In genomic region chr6:158908596-158908995, GRCh38 we compare ENCODE assay signal across 23 cellular contexts.
DNase-seq lines count a peak whose midpoint lies in the region; ATAC-seq and TF ChIP-seq lines count a peak whose summit lies in the region.
"Had no signal": no experiment of that assay in that cellular context is flagged by ENCODE, and none has a peak within 500 bp of the region (broad histone marks: within the 10 kb centered on the region; RNA-seq: fewer than 3 reads in every experiment).

No MANE protein-coding gene starts in this region.

- H3K9me3 ChIP-seq in Caco-2 (peaks cover 16% of the 10 kb centered on the region), esophagus squamous epithelium (peaks cover 0 to 17% (median 15%) of the 10 kb centered on the region in 3 donors)
- H3K9me3 ChIP-seq: BE2C had no signal

- H3K27me3 Mint-ChIP-seq in Caco-2 (ENCODE audit: insufficient read depth, unreplicated experiment) (no peaks in the 10 kb centered on the region), activated B cell treated with CpG ODN at 0.5 μM for 24 hours (no peaks in the 10 kb centered on the region), osteocyte (ENCODE audit: unreplicated experiment) (peaks cover 4% of the 10 kb centered on the region)

- POLR2A ChIA-PET in Caco-2 (lab: Charles Lee), result no interaction called here
- POLR2A ChIA-PET in activated B cell treated with CpG ODN at 0.5 μM for 24 hours (lab: Charles Lee), result interaction anchor here (0.6 to 5.8 kb wide), 3 partner anchors 37 to 143 kb away, joined by 5 to 120 read pairs (median 8); no protein-coding TSS in a partner anchor

- H3K27me3 ChIP-seq in Caco-2 (replicated peaks; ENCODE audit: control insufficient read depth, insufficient read depth, low read length) (no peaks in the 10 kb centered on the region), esophagus squamous epithelium (no peaks in the 10 kb centered on the region)

- intact Hi-C loops in Caco-2 (cut with micrococcal nuclease; ENCODE audit: unreplicated experiment) (no loop called here), activated B cell treated with CpG ODN at 0.5 μM for 24 hours (cut with micrococcal nuclease) (no loop called here), esophagus squamous epithelium (cut with DNase I) (no loop called here)

- peaks cover 5% of the 10 kb centered on the region for H3K36me3 Mint-ChIP-seq in Caco-2 (ENCODE audit: insufficient read depth, unreplicated experiment)
- H3K36me3 Mint-ChIP-seq in activated B cell treated with CpG ODN at 0.5 μM for 24 hours (ENCODE audit: low read depth), result peaks cover 11% of the 10 kb centered on the region
- H3K36me3 Mint-ChIP-seq in osteocyte (ENCODE audit: unreplicated experiment), result peaks cover 3% of the 10 kb centered on the region

- TF ChIP-seq CTCF in 22Rv1 (IDR thresholded peaks at IDR 0.05) (no peak), Caco-2 (IDR thresholded peaks at IDR 0.05; ENCODE audit: insufficient read depth in 1 of 2, low read depth in 1 of 2, low read length in 1 of 2, severe bottlenecking in 1 of 2, unreplicated experiment in 1 of 2) (no peak), activated B cell treated with CpG ODN at 0.5 μM for 24 hours (IDR thresholded peaks at IDR 0.05) (no peak), esophagus squamous epithelium (IDR thresholded peaks at IDR 0.05) (no peak), osteocyte (IDR thresholded peaks at IDR 0.05) (no peak)

- no peak for DNase-seq in Caco-2
- DNase-seq in activated B cell treated with CpG ODN at 0.5 μM for 24 hours, result no peak
- DNase-seq in esophagus squamous epithelium (lab: John Stamatoyannopoulos, UW), result no peak
- DNase-seq in NCI-H1105 (lab: John Stamatoyannopoulos, UW), result no peak
- no peak for DNase-seq in osteocyte (ENCODE audit: extremely low spot score, unreplicated experiment)
- DNase-seq in NCI-H1048 (lab: John Stamatoyannopoulos, UW), result no peak
- no peak for DNase-seq in NCI-H526 treated with DMSO at 0.1 percent for 48 hours (lab: John Stamatoyannopoulos, UW)
- DNase-seq: BE2C; CD8-positive, alpha-beta memory T cell; DMS53; GOT3; IMR-90; KG1; MM.1S; NCI-H1092 treated with DMSO at 0.1 percent for 48 hours; NCI-H1694; NCI-H2029 treated with DMSO at 0.1 percent for 48 hours; RPMI8226; SHP77; T-helper 1 cell had no signal

- H3K36me3 ChIP-seq in Caco-2 (ENCODE audit: control insufficient read depth, insufficient read depth, low read length) (no peaks in the 10 kb centered on the region), esophagus squamous epithelium (no peaks in the 10 kb centered on the region)
- H3K36me3 ChIP-seq: BE2C had no signal

- H3K4me1 Mint-ChIP-seq in Caco-2 (ENCODE audit: low read depth, unreplicated experiment) (peaks cover 10% of the 10 kb centered on the region), activated B cell treated with CpG ODN at 0.5 μM for 24 hours (peaks cover 45% of the 10 kb centered on the region), osteocyte (ENCODE audit: unreplicated experiment) (no peaks in the 10 kb centered on the region)

- no TSS peak for BruUV-seq in Caco-2 (replicated peaks; lab: Mats Ljungman, UMichigan)

- CTCF ChIA-PET in Caco-2 (lab: Charles Lee), result no interaction called here
- CTCF ChIA-PET in activated B cell treated with CpG ODN at 0.5 μM for 24 hours (lab: Charles Lee), result no interaction called here

- ATAC-seq in activated B cell treated with CpG ODN at 0.5 μM for 24 hours (ENCODE audit: low read depth), result no peak
- ATAC-seq: HCT116 had no signal

- H3K4me3 Mint-ChIP-seq in Caco-2 (ENCODE audit: unreplicated experiment) (no peak overlapping the region), activated B cell treated with CpG ODN at 0.5 μM for 24 hours (peak overlapping the region; percentile 35), osteocyte (ENCODE audit: unreplicated experiment) (no peak overlapping the region)
- H3K4me3 Mint-ChIP-seq: CD14-positive monocyte had no signal

- TF ChIP-seq POLR2A in esophagus squamous epithelium (IDR thresholded peaks at IDR 0.05), result no peak

- WGBS in esophagus squamous epithelium, 2 donors, result 75% methylated on average over 1 of the region's 1 CpG; no CpG with 5 or more reads in 1 of the 2 donors

- H3K27ac Mint-ChIP-seq in Caco-2 (ENCODE audit: unreplicated experiment), result peak overlapping the region; percentile 34
- H3K27ac Mint-ChIP-seq in activated B cell treated with CpG ODN at 0.5 μM for 24 hours, result no peak overlapping the region
- H3K27ac Mint-ChIP-seq in osteocyte (ENCODE audit: unreplicated experiment), result no peak overlapping the region

- H3K4me3 ChIP-seq in Caco-2 (ENCODE audit: low read depth, low read length), result no peak overlapping the region
- H3K4me3 ChIP-seq in esophagus squamous epithelium, result no peak overlapping the region

- peak overlapping the region; percentile 51 for H3K27ac ChIP-seq in 22Rv1
- H3K27ac ChIP-seq in esophagus squamous epithelium, result peak overlapping the region in 3 of 4 donors; percentile 44 to 67 (median 65)

- H3K9me3 Mint-ChIP-seq in Caco-2 (ENCODE audit: unreplicated experiment) (peaks cover 31% of the 10 kb centered on the region), activated B cell treated with CpG ODN at 0.5 μM for 24 hours (peaks cover 25% of the 10 kb centered on the region), osteocyte (ENCODE audit: unreplicated experiment) (peaks cover 23% of the 10 kb centered on the region)

- H3K4me1 ChIP-seq in Caco-2 (peaks cover 23% of the 10 kb centered on the region), esophagus squamous epithelium (peaks cover 13 to 61% (median 16%) of the 10 kb centered on the region in 3 donors)
- H3K4me1 ChIP-seq: BE2C had no signal
